Comparison of ENCODE assay signal across 14 cellular contexts in genomic region chr7:43522406-43523156, GRCh38.
DNase-seq lines count a peak whose midpoint lies in the region; TF ChIP-seq lines count a peak whose summit lies in the region.
"Had no signal": no experiment of that assay in that cellular context is flagged by ENCODE, and none has a peak within 500 bp of the region (broad histone marks: within the 10 kb centered on the region; RNA-seq: fewer than 3 reads in every experiment).

No MANE protein-coding gene starts in this region.

- POLR2A ChIA-PET in BJ (lab: Charles Lee) (interaction anchor here (0.5 kb wide), 1 partner anchor 59 kb away, joined by 3 read pairs; no protein-coding TSS in a partner anchor), MCF 10A (lab: Yijun Ruan, JAX) (interaction anchor here (0.6 to 0.8 kb wide), 3 partner anchors 11 to 37 kb away, joined by 3 read pairs; no protein-coding TSS in a partner anchor), OCI-LY7 (lab: Charles Lee) (interaction anchor here (0.6 kb wide), 1 partner anchor 210 kb away, joined by 4 read pairs; no protein-coding TSS in a partner anchor)

- no peak for TF ChIP-seq CTCF in BJ (IDR thresholded peaks at IDR 0.05; ENCODE audit: insufficient read depth, low read depth, low read length)
- TF ChIP-seq CTCF in MCF 10A (IDR thresholded peaks at IDR 0.05; ENCODE audit: unreplicated experiment), result no peak
- no peak for TF ChIP-seq CTCF in OCI-LY7 (conservative IDR thresholded peaks at IDR 0.05; ENCODE audit: low read length)

- CTCF ChIA-PET in BJ (lab: Yijun Ruan, JAX), result interaction anchor here (0.8 to 2.4 kb wide), 8 partner anchors 10 to 679 kb away, joined by 3 to 10 read pairs (median 3); partner anchors contain the start of gene STK17A
- CTCF ChIA-PET in MCF 10A (lab: Yijun Ruan, JAX), result interaction anchor here (0.8 to 1.2 kb wide), 4 partner anchors 15 to 60 kb away, joined by 3 to 4 read pairs (median 4); no protein-coding TSS in a partner anchor
- CTCF ChIA-PET in OCI-LY7 (lab: Charles Lee; ENCODE audit: unreplicated experiment), result no interaction called here

- intact Hi-C loops in MCF 10A (cut with micrococcal nuclease), result no loop called here
- intact Hi-C loops in OCI-LY7 (cut with micrococcal nuclease; ENCODE audit: unreplicated experiment), result no loop called here

- peaks cover 5% of the 10 kb centered on the region for H3K36me3 Mint-ChIP-seq in MCF 10A (ENCODE audit: insufficient read depth, unreplicated experiment)

- peak; percentile 55 for DNase-seq in BJ (ENCODE audit: low read depth)
- DNase-seq in MG63, result peak; percentile 92
- peak; percentile 67 for DNase-seq in MCF 10A (ENCODE audit: unreplicated experiment)
- DNase-seq in kidney tubule cell (ENCODE audit: low spot score), result peak; percentile 53
- no peak for DNase-seq in kidney glomerular epithelial cell (lab: John Stamatoyannopoulos, UW)
- no peak for DNase-seq in OCI-LY7 (ENCODE audit: low spot score)
- DNase-seq in foreskin melanocyte, result no peak
- DNase-seq in GM19238 (ENCODE audit: insufficient read length, low spot score), result no peak
- DNase-seq: activated gamma-delta T cell; HCEC 1CT; NCI-H1436 treated with DMSO at 0.1 percent for 48 hours; NCI-H524; stimulated activated CD8-positive, alpha-beta memory T cell treated with anti-CD3 and anti-CD28 coated beads, Interleukin-4, amount 100 ng/mL, for 48 hours had no signal

- no peaks in the 10 kb centered on the region for H3K79me2 ChIP-seq in OCI-LY7 (ENCODE audit: insufficient read depth, low read depth, low read length)

- no peak overlapping the region for H2AFZ ChIP-seq in OCI-LY7 (ENCODE audit: low read length)

- H3K4me1 Mint-ChIP-seq in MCF 10A (ENCODE audit: insufficient read depth, unreplicated experiment), result peaks cover 16% of the 10 kb centered on the region
- H3K4me1 Mint-ChIP-seq: central memory CD8-positive, alpha-beta T cell had no signal

- H3K27ac ChIP-seq in OCI-LY7 (ENCODE audit: low read depth, low read length, poor library complexity, severe bottlenecking), result no peak overlapping the region

- BruUV-seq in MCF 10A (replicated peaks; lab: Mats Ljungman, UMichigan), result no TSS peak
- BruUV-seq in OCI-LY7 (replicated peaks; lab: Mats Ljungman, UMichigan), result no TSS peak

- peaks cover 7% of the 10 kb centered on the region for H3K9me3 Mint-ChIP-seq in MCF 10A (ENCODE audit: unreplicated experiment)
- H3K9me3 Mint-ChIP-seq: central memory CD8-positive, alpha-beta T cell had no signal

- H3K27me3 ChIP-seq in BJ (ENCODE audit: control insufficient read depth, insufficient read depth, low read length), result no peaks in the 10 kb centered on the region
- no peaks in the 10 kb centered on the region for H3K27me3 ChIP-seq in MG63

- no peaks in the 10 kb centered on the region for H3K4me1 ChIP-seq in OCI-LY7 (ENCODE audit: insufficient read depth, low read length, poor library complexity, severe bottlenecking)

- H3K36me3 ChIP-seq in BJ (ENCODE audit: control insufficient read depth, insufficient read depth, low read length) (no peaks in the 10 kb centered on the region), MG63 (no peaks in the 10 kb centered on the region), OCI-LY7 (ENCODE audit: insufficient read depth, low read length) (no peaks in the 10 kb centered on the region)

- H3K9me3 ChIP-seq in MG63, result peaks cover 2% of the 10 kb centered on the region; the same call in 1 of the 2 replicates
- no peaks in the 10 kb centered on the region for H3K9me3 ChIP-seq in OCI-LY7 (ENCODE audit: low read length)

- no peaks in the 10 kb centered on the region for H4K20me1 ChIP-seq in OCI-LY7 (ENCODE audit: insufficient read depth, low read length)

- H3K4me3 ChIP-seq in BJ (ENCODE audit: low read depth, low read length), result no peak overlapping the region
- no peak overlapping the region for H3K4me3 ChIP-seq in MG63
- H3K4me3 ChIP-seq in OCI-LY7 (ENCODE audit: low read depth, low read length, poor library complexity, severe bottlenecking), result no peak overlapping the region

- no peaks in the 10 kb centered on the region for H3K9me2 ChIP-seq in OCI-LY7 (ENCODE audit: insufficient read depth, low read length)

- H3K27ac Mint-ChIP-seq in MCF 10A (ENCODE audit: low read depth, unreplicated experiment), result no peak overlapping the region

- H3K4me3 Mint-ChIP-seq in MCF 10A (ENCODE audit: unreplicated experiment), result no peak overlapping the region
- H3K4me3 Mint-ChIP-seq: central memory CD8-positive, alpha-beta T cell had no signal

- no peaks in the 10 kb centered on the region for H3K27me3 Mint-ChIP-seq in MCF 10A (ENCODE audit: insufficient read depth, unreplicated experiment)
- H3K27me3 Mint-ChIP-seq: central memory CD8-positive, alpha-beta T cell had no signal

- no peak overlapping the region for H3K4me2 ChIP-seq in OCI-LY7 (ENCODE audit: low read length)

Comparison
In these comparisons a context has a peak if more than half of its experiments do, and no peak if none do; other contexts are left out.
1. DNase-seq: peak in BJ (single experiment), MG63 (single experiment), MCF 10A (single experiment) and kidney tubule cell (single experiment); none in kidney glomerular epithelial cell (single experiment), OCI-LY7 (single experiment), foreskin melanocyte (single experiment) and GM19238 (single experiment).